In genomic region chr18:71398530-71398929, GRCh38 we compare ENCODE assay signal across 10 cellular contexts.
DNase-seq lines count a peak whose midpoint lies in the region; ATAC-seq and TF ChIP-seq lines count a peak whose summit lies in the region.
"Had no signal": no experiment of that assay in that cellular context is flagged by ENCODE, and none has a peak within 500 bp of the region (broad histone marks: within the 10 kb centered on the region; RNA-seq: fewer than 3 reads in every experiment).

No MANE protein-coding gene starts in this region.

- H2AFZ ChIP-seq in GM23248: no peak overlapping the region

- no peak overlapping the region for H3K4me2 ChIP-seq in GM23248 (ENCODE audit: unreplicated experiment)
- H3K4me2 ChIP-seq: BLaER1 had no signal

- no peaks in the 10 kb centered on the region for H3K36me3 ChIP-seq in GM23248 (ENCODE audit: low read depth)
- H3K36me3 ChIP-seq in breast epithelium: no peaks in the 10 kb centered on the region
- H3K36me3 ChIP-seq: BLaER1 had no signal

- TF ChIP-seq POLR2A in breast epithelium (IDR thresholded peaks at IDR 0.05): no peak

- H3K9me3 ChIP-seq in GM23248 (ENCODE audit: low read depth) (no peaks in the 10 kb centered on the region), breast epithelium (no peaks in the 10 kb centered on the region)
- H3K9me3 ChIP-seq: BLaER1 had no signal

- in situ Hi-C loops in GM23248 (cut with MboI): no loop called here

- H3K4me1 ChIP-seq in GM23248 (ENCODE audit: insufficient read depth) (no peaks in the 10 kb centered on the region), breast epithelium (no peaks in the 10 kb centered on the region)
- H3K4me1 ChIP-seq: BLaER1 had no signal

- H3K27me3 Mint-ChIP-seq in activated naive CD4-positive, alpha-beta T cell treated with anti-CD3 and anti-CD28 coated beads for 36 hours (ENCODE audit: low read depth): no peaks in the 10 kb centered on the region
- no peaks in the 10 kb centered on the region for H3K27me3 Mint-ChIP-seq in type B pancreatic cell

- no peaks in the 10 kb centered on the region for H3K9me3 Mint-ChIP-seq in activated naive CD4-positive, alpha-beta T cell treated with anti-CD3 and anti-CD28 coated beads for 36 hours
- no peaks in the 10 kb centered on the region for H3K9me3 Mint-ChIP-seq in type B pancreatic cell

- peak; percentile 15 for DNase-seq in activated naive CD4-positive, alpha-beta T cell treated with anti-CD3 and anti-CD28 coated beads for 36 hours
- no peak for DNase-seq in activated naive CD4-positive, alpha-beta T cell treated with Interleukin-2 at 50 U/mL for 16 hours
- DNase-seq in OCI-M1 (lab: John Stamatoyannopoulos, UW) (peak; percentile 77), fibroblast of the aortic adventitia (ENCODE audit: low read depth) (peak; percentile 37), type B pancreatic cell (ENCODE audit: extremely low spot score, unreplicated experiment) (no peak), GM23248 (no peak), breast epithelium (ENCODE audit: low spot score in 2 of 2) (no peak)
- DNase-seq: SIG-M5 had no signal

- no peak for ATAC-seq in HG03520 (IDR thresholded peaks at IDR 0.05; ENCODE audit: unreplicated experiment)

- no peaks in the 10 kb centered on the region for H3K9me2 ChIP-seq in GM23248 (ENCODE audit: insufficient read depth)

- no peaks in the 10 kb centered on the region for H3K4me1 Mint-ChIP-seq in activated naive CD4-positive, alpha-beta T cell treated with anti-CD3 and anti-CD28 coated beads for 36 hours (ENCODE audit: low read depth)
- no peaks in the 10 kb centered on the region for H3K4me1 Mint-ChIP-seq in type B pancreatic cell (ENCODE audit: unreplicated experiment)

- no peaks in the 10 kb centered on the region for H3K36me3 Mint-ChIP-seq in activated naive CD4-positive, alpha-beta T cell treated with anti-CD3 and anti-CD28 coated beads for 36 hours (ENCODE audit: low read depth)
- H3K36me3 Mint-ChIP-seq in type B pancreatic cell: no peaks in the 10 kb centered on the region

- H3K27me3 ChIP-seq in GM23248 (replicated peaks; ENCODE audit: insufficient read depth): no peaks in the 10 kb centered on the region
- H3K27me3 ChIP-seq in breast epithelium: no peaks in the 10 kb centered on the region
- H3K27me3 ChIP-seq: BLaER1 had no signal

- 2 to 6% methylated on average over 4 of the region's 4 CpGs for WGBS in GM23248 (ENCODE audit: low coverage in 1 of 2, low lambda C conversion rate in 2 of 2, missing lambda C conversion rate in 2 of 2), 2 experiments

- no peak overlapping the region for H3K27ac Mint-ChIP-seq in activated naive CD4-positive, alpha-beta T cell treated with anti-CD3 and anti-CD28 coated beads for 36 hours
- H3K27ac Mint-ChIP-seq in type B pancreatic cell: no peak overlapping the region

- no peaks in the 10 kb centered on the region for H4K20me1 ChIP-seq in GM23248 (ENCODE audit: insufficient read depth)
- H4K20me1 ChIP-seq: BLaER1 had no signal

- intact Hi-C loops in activated naive CD4-positive, alpha-beta T cell treated with anti-CD3 and anti-CD28 coated beads for 36 hours (cut with micrococcal nuclease): loop anchor here (10.0 kb wide), 2 partner anchors 386 to 686 kb away; no protein-coding TSS in a partner anchor
- intact Hi-C loops in breast epithelium (cut with DNase I; ENCODE audit: low total_unique reads): no loop called here

- no peaks in the 10 kb centered on the region for H3K79me2 ChIP-seq in GM23248 (ENCODE audit: insufficient read depth)

- H3K4me3 Mint-ChIP-seq in activated naive CD4-positive, alpha-beta T cell treated with anti-CD3 and anti-CD28 coated beads for 36 hours: no peak overlapping the region
- no peak overlapping the region for H3K4me3 Mint-ChIP-seq in type B pancreatic cell

- no peak overlapping the region for H3K9ac ChIP-seq in GM23248
- H3K9ac ChIP-seq: BLaER1 had no signal

- H3F3A ChIP-seq in GM23248 (ENCODE audit: insufficient read depth): no peaks in the 10 kb centered on the region

- CTCF ChIA-PET in activated naive CD4-positive, alpha-beta T cell treated with anti-CD3 and anti-CD28 coated beads for 36 hours (lab: Charles Lee): interaction anchor here (0.6 to 1.0 kb wide), 2 partner anchors 36 to 815 kb away, joined by 3 read pairs; no protein-coding TSS in a partner anchor

- H3K27ac ChIP-seq in GM23248: no peak overlapping the region
- H3K27ac ChIP-seq in breast epithelium: no peak overlapping the region
- H3K27ac ChIP-seq: BLaER1 had no signal

- H3K4me3 ChIP-seq in fibroblast of the aortic adventitia (ENCODE audit: low read depth, low read length) (no peak overlapping the region), GM23248 (no peak overlapping the region), breast epithelium (no peak overlapping the region)
- H3K4me3 ChIP-seq: BLaER1 had no signal

- TF ChIP-seq CTCF in fibroblast of the aortic adventitia (IDR thresholded peaks at IDR 0.05; ENCODE audit: insufficient read depth, low read length): peak; percentile 35
- peak; percentile 62 for TF ChIP-seq CTCF in type B pancreatic cell (conservative IDR thresholded peaks at IDR 0.05)
- no peak for TF ChIP-seq CTCF in breast epithelium (IDR thresholded peaks at IDR 0.05)

Comparison
In these comparisons a context has a peak if more than half of its experiments do, and no peak if none do; other contexts are left out.
1. DNase-seq: peak in activated naive CD4-positive, alpha-beta T cell treated with anti-CD3 and anti-CD28 coated beads for 36 hours (single experiment), OCI-M1 (single experiment) and fibroblast of the aortic adventitia (single experiment); none in activated naive CD4-positive, alpha-beta T cell treated with Interleukin-2 at 50 U/mL for 16 hours (single experiment), type B pancreatic cell (single experiment), GM23248 (single experiment) and breast epithelium (0 of 2).
2. CTCF ChIP-seq: peak in fibroblast of the aortic adventitia (single experiment) and type B pancreatic cell (single experiment); none in breast epithelium (0 of 3).